In the genomic region with DNA sequence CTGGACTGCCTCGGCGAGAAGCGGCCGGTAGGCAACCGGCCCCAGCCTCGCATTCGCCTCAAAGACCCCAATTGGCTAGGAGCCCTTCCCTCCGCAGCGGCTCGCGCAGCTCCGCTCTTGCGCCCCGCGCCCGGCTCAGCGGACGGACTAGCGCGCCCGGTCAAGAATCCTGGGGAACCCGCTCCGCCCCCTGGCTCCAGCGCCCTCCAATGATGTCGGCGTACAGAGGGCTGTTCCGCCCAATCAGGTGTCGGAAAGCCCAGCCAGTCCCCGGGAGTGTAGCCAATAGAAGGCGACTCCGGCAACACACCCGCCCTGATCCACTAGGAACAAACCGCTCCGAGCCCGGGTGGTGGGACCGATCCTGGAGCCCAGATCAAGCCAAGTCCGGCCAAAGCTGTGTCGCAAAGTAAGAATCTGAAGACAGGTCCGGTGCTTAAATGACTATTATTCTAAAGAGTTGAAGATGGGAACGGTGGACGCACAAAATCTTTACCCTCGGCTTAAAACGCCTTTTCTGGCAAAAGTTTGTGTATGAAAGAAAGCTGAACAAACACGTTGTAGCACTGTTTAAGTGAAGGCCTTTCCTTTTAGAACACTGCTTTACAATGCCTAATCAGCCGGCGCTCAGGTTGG, we compare ENCODE assay signal across 7 cellular contexts.
DNase-seq lines count a peak whose midpoint lies in the region; ATAC-seq and TF ChIP-seq lines count a peak whose summit lies in the region.

No MANE protein-coding gene starts in this region.

- peak; percentile 76 for DNase-seq in GM04503 (ENCODE audit: low read depth)
- DNase-seq in GOT3 (lab: John Stamatoyannopoulos, UW): peak; percentile 78
- peak; percentile 52 for DNase-seq in NCI-H146 (lab: John Stamatoyannopoulos, UW)
- DNase-seq in activated T-helper 2 cell treated with anti-CD3 and anti-CD28 coated beads, Interferon-gamma antibody, Interleukin-2, Interleukin-4, amounts not matched to agents 10 μg/mL and 5 μg/mL and 100 μg/mL, durations not matched to agents 14 hours and 24 hours and 36 hours (ENCODE audit: low spot score): no peak
- DNase-seq in foreskin keratinocyte: peak; percentile 73 to 90
- peak in 1 of 9 donors; percentile 22 for DNase-seq in naive thymus-derived CD4-positive, alpha-beta T cell
- DNase-seq in vagina (ENCODE audit: extremely low spot score in 2 of 2): peak in 1 of 2 donors; percentile 97

- H3K27me3 ChIP-seq in foreskin keratinocyte: no peaks in the 10 kb centered on the region
- peaks cover 0 to 8% of the 10 kb centered on the region in 2 donors for H3K27me3 ChIP-seq in naive thymus-derived CD4-positive, alpha-beta T cell (ENCODE audit: control insufficient read depth in 2 of 2, insufficient read depth in 2 of 2, low read length in 2 of 2)
- no peaks in the 10 kb centered on the region for H3K27me3 ChIP-seq in vagina

- peak; percentile 98 for ATAC-seq in foreskin keratinocyte
- ATAC-seq in naive thymus-derived CD4-positive, alpha-beta T cell: peak; percentile 37

- H3K27me3 Mint-ChIP-seq in activated T-helper 2 cell treated with anti-CD3 and anti-CD28 coated beads, Interferon-gamma antibody, Interleukin-2, Interleukin-4, amounts not matched to agents 10 μg/mL and 5 μg/mL and 100 μg/mL, durations not matched to agents 14 hours and 24 hours and 36 hours (ENCODE audit: low read depth): peaks cover 54% of the 10 kb centered on the region
- peaks cover 59 to 74% (median 68%) of the 10 kb centered on the region in 5 donors for H3K27me3 Mint-ChIP-seq in naive thymus-derived CD4-positive, alpha-beta T cell

- H3K36me3 Mint-ChIP-seq in activated T-helper 2 cell treated with anti-CD3 and anti-CD28 coated beads, Interferon-gamma antibody, Interleukin-2, Interleukin-4, amounts not matched to agents 10 μg/mL and 5 μg/mL and 100 μg/mL, durations not matched to agents 14 hours and 24 hours and 36 hours (ENCODE audit: low read depth): no peaks in the 10 kb centered on the region
- no peaks in the 10 kb centered on the region for H3K36me3 Mint-ChIP-seq in naive thymus-derived CD4-positive, alpha-beta T cell

- H3K36me3 ChIP-seq in naive thymus-derived CD4-positive, alpha-beta T cell (ENCODE audit: control insufficient read depth in 2 of 3, insufficient read depth in 3 of 3, low read length in 3 of 3): no peaks in the 10 kb centered on the region
- H3K36me3 ChIP-seq in vagina: peaks cover 0 to 6% of the 10 kb centered on the region in 2 donors

- no peak overlapping the region for H3K27ac Mint-ChIP-seq in activated T-helper 2 cell treated with anti-CD3 and anti-CD28 coated beads, Interferon-gamma antibody, Interleukin-2, Interleukin-4, amounts not matched to agents 10 μg/mL and 5 μg/mL and 100 μg/mL, durations not matched to agents 14 hours and 24 hours and 36 hours
- H3K27ac Mint-ChIP-seq in naive thymus-derived CD4-positive, alpha-beta T cell: no peak overlapping the region

- H3K9me3 ChIP-seq in naive thymus-derived CD4-positive, alpha-beta T cell (ENCODE audit: control insufficient read depth in 2 of 3, low read length in 3 of 3): no peaks in the 10 kb centered on the region
- H3K9me3 ChIP-seq in vagina: no peaks in the 10 kb centered on the region

- TF ChIP-seq POLR2A in vagina (IDR thresholded peaks at IDR 0.05): peak in 1 of 2 donors; percentile 90

- peak overlapping the region; percentile 37 for H3K4me3 Mint-ChIP-seq in activated T-helper 2 cell treated with anti-CD3 and anti-CD28 coated beads, Interferon-gamma antibody, Interleukin-2, Interleukin-4, amounts not matched to agents 10 μg/mL and 5 μg/mL and 100 μg/mL, durations not matched to agents 14 hours and 24 hours and 36 hours (ENCODE audit: low read depth)
- H3K4me3 Mint-ChIP-seq in naive thymus-derived CD4-positive, alpha-beta T cell: peak overlapping the region in 9 of 10 donors; percentile 17 to 74 (median 56)

- CTCF ChIA-PET in naive thymus-derived CD4-positive, alpha-beta T cell (lab: Charles Lee): no interaction called here

- no peak overlapping the region for H3K4me3 ChIP-seq in naive thymus-derived CD4-positive, alpha-beta T cell (ENCODE audit: low read length)
- peak overlapping the region; percentile 59 to 66 for H3K4me3 ChIP-seq in vagina

- no peaks in the 10 kb centered on the region for H3K9me3 Mint-ChIP-seq in activated T-helper 2 cell treated with anti-CD3 and anti-CD28 coated beads, Interferon-gamma antibody, Interleukin-2, Interleukin-4, amounts not matched to agents 10 μg/mL and 5 μg/mL and 100 μg/mL, durations not matched to agents 14 hours and 24 hours and 36 hours
- H3K9me3 Mint-ChIP-seq in naive thymus-derived CD4-positive, alpha-beta T cell: peaks cover 0 to 5% (median 0%) of the 10 kb centered on the region in 11 donors

- H3K27ac ChIP-seq in foreskin keratinocyte (no peak overlapping the region), vagina (peak overlapping the region; percentile 80)
- H3K27ac ChIP-seq in naive thymus-derived CD4-positive, alpha-beta T cell (ENCODE audit: low read depth, low read length): no peak overlapping the region

- intact Hi-C loops in activated T-helper 2 cell treated with anti-CD3 and anti-CD28 coated beads, Interferon-gamma antibody, Interleukin-2, Interleukin-4, amounts not matched to agents 10 μg/mL and 5 μg/mL and 100 μg/mL, durations not matched to agents 14 hours and 24 hours and 36 hours (cut with micrococcal nuclease): no loop called here
- intact Hi-C loops in naive thymus-derived CD4-positive, alpha-beta T cell (cut with micrococcal nuclease): no loop called here
- intact Hi-C loops in vagina (cut with DNase I): no loop called here

- no peaks in the 10 kb centered on the region for H3K4me1 Mint-ChIP-seq in activated T-helper 2 cell treated with anti-CD3 and anti-CD28 coated beads, Interferon-gamma antibody, Interleukin-2, Interleukin-4, amounts not matched to agents 10 μg/mL and 5 μg/mL and 100 μg/mL, durations not matched to agents 14 hours and 24 hours and 36 hours (ENCODE audit: low read depth)
- H3K4me1 Mint-ChIP-seq in naive thymus-derived CD4-positive, alpha-beta T cell: peaks cover 0 to 12% (median 3%) of the 10 kb centered on the region in 7 donors

- peaks cover 3% of the 10 kb centered on the region for H3K4me1 ChIP-seq in foreskin keratinocyte
- H3K4me1 ChIP-seq in naive thymus-derived CD4-positive, alpha-beta T cell (ENCODE audit: control insufficient read depth in 2 of 2, insufficient read depth in 2 of 2, low read length in 2 of 2): no peaks in the 10 kb centered on the region
- peaks cover 10% of the 10 kb centered on the region for H3K4me1 ChIP-seq in vagina

- POLR2A ChIA-PET in naive thymus-derived CD4-positive, alpha-beta T cell (lab: Charles Lee): no interaction called here

- TF ChIP-seq CTCF in foreskin keratinocyte (conservative IDR thresholded peaks at IDR 0.05): no peak
- TF ChIP-seq CTCF in vagina (IDR thresholded peaks at IDR 0.05): no peak
